Comparison of ENCODE assay signal across 11 cellular contexts in genomic region chr14:61498811-61499210, GRCh38.
DNase-seq lines count a peak whose midpoint lies in the region; ATAC-seq and TF ChIP-seq lines count a peak whose summit lies in the region.
"Had no signal": no experiment of that assay in that cellular context is flagged by ENCODE, and none has a peak within 500 bp of the region (broad histone marks: within the 10 kb centered on the region; RNA-seq: fewer than 3 reads in every experiment).

No MANE protein-coding gene starts in this region.

- H3K27ac Mint-ChIP-seq in activated CD4-positive, alpha-beta memory T cell treated with anti-CD3 and anti-CD28 coated beads for 36 hours = peak overlapping the region; percentile 98
- H3K27ac Mint-ChIP-seq in activated CD4-positive, alpha-beta memory T cell treated with anti-CD3 and anti-CD28 coated beads, Interleukin-2, amount 10 ng/mL, durations not matched to agents 7 days and 5 days = no peak overlapping the region
- H3K27ac Mint-ChIP-seq in activated CD8-positive, alpha-beta T cell treated with anti-CD3 and anti-CD28 coated beads, Interleukin-2, amount 10 ng/mL, durations not matched to agents 7 days and 5 days = peak overlapping the region; percentile 6

- peaks cover 34 to 46% of the 10 kb centered on the region in 2 donors for H3K4me1 ChIP-seq in thyroid gland
- H3K4me1 ChIP-seq: colonic mucosa had no signal

- H3K9me3 Mint-ChIP-seq in activated CD4-positive, alpha-beta memory T cell treated with anti-CD3 and anti-CD28 coated beads for 36 hours = no peaks in the 10 kb centered on the region
- H3K9me3 Mint-ChIP-seq in activated CD4-positive, alpha-beta memory T cell treated with anti-CD3 and anti-CD28 coated beads, Interleukin-2, amount 10 ng/mL, durations not matched to agents 7 days and 5 days = no peaks in the 10 kb centered on the region
- no peaks in the 10 kb centered on the region for H3K9me3 Mint-ChIP-seq in activated CD8-positive, alpha-beta T cell treated with anti-CD3 and anti-CD28 coated beads, Interleukin-2, amount 10 ng/mL, durations not matched to agents 7 days and 5 days (ENCODE audit: insufficient read depth)

- peak overlapping the region; percentile 38 to 88 (median 76) for H3K27ac ChIP-seq in thyroid gland
- H3K27ac ChIP-seq: colonic mucosa had no signal

- H3K9me3 ChIP-seq in thyroid gland = no peaks in the 10 kb centered on the region
- H3K9me3 ChIP-seq: colonic mucosa had no signal

- H3K27me3 ChIP-seq in thyroid gland = no peaks in the 10 kb centered on the region
- H3K27me3 ChIP-seq: colonic mucosa had no signal

- H3K4me3 Mint-ChIP-seq in activated CD4-positive, alpha-beta memory T cell treated with anti-CD3 and anti-CD28 coated beads for 36 hours = no peak overlapping the region
- no peak overlapping the region for H3K4me3 Mint-ChIP-seq in activated CD4-positive, alpha-beta memory T cell treated with anti-CD3 and anti-CD28 coated beads, Interleukin-2, amount 10 ng/mL, durations not matched to agents 7 days and 5 days
- H3K4me3 Mint-ChIP-seq in activated CD8-positive, alpha-beta T cell treated with anti-CD3 and anti-CD28 coated beads, Interleukin-2, amount 10 ng/mL, durations not matched to agents 7 days and 5 days = no peak overlapping the region

- 5 to 35% methylated on average over 6 of the region's 6 CpGs for WGBS in thyroid gland, 2 donors

- no peaks in the 10 kb centered on the region for H3K36me3 ChIP-seq in thyroid gland
- H3K36me3 ChIP-seq: colonic mucosa had no signal

- no peak for ATAC-seq in activated CD8-positive, alpha-beta T cell treated with anti-CD3 and anti-CD28 coated beads, Interleukin-2, amount 10 ng/mL, durations not matched to agents 7 days and 5 days
- no peak for ATAC-seq in GM18907 (IDR thresholded peaks at IDR 0.05; ENCODE audit: unreplicated experiment)

- TF ChIP-seq POLR2A in thyroid gland (IDR thresholded peaks at IDR 0.05) = no peak

- no peak overlapping the region for H3K4me3 ChIP-seq in thyroid gland (replicated peaks in 1 of 3)
- H3K4me3 ChIP-seq: colonic mucosa had no signal

- H3K4me1 Mint-ChIP-seq in activated CD4-positive, alpha-beta memory T cell treated with anti-CD3 and anti-CD28 coated beads for 36 hours (ENCODE audit: low read depth) = peaks cover 91% of the 10 kb centered on the region
- peaks cover 48% of the 10 kb centered on the region for H3K4me1 Mint-ChIP-seq in activated CD4-positive, alpha-beta memory T cell treated with anti-CD3 and anti-CD28 coated beads, Interleukin-2, amount 10 ng/mL, durations not matched to agents 7 days and 5 days
- H3K4me1 Mint-ChIP-seq in activated CD8-positive, alpha-beta T cell treated with anti-CD3 and anti-CD28 coated beads, Interleukin-2, amount 10 ng/mL, durations not matched to agents 7 days and 5 days (ENCODE audit: low read depth) = peaks cover 64% of the 10 kb centered on the region

- no peak for TF ChIP-seq CTCF in thyroid gland (IDR thresholded peaks at IDR 0.05)

- intact Hi-C loops in activated CD4-positive, alpha-beta memory T cell treated with anti-CD3 and anti-CD28 coated beads for 36 hours (cut with micrococcal nuclease) = no loop called here
- intact Hi-C loops in thyroid gland (cut with DNase I) = no loop called here

- H3K36me3 Mint-ChIP-seq in activated CD4-positive, alpha-beta memory T cell treated with anti-CD3 and anti-CD28 coated beads for 36 hours = peaks cover 37% of the 10 kb centered on the region
- H3K36me3 Mint-ChIP-seq in activated CD4-positive, alpha-beta memory T cell treated with anti-CD3 and anti-CD28 coated beads, Interleukin-2, amount 10 ng/mL, durations not matched to agents 7 days and 5 days (ENCODE audit: low read depth) = peaks cover 70% of the 10 kb centered on the region
- H3K36me3 Mint-ChIP-seq in activated CD8-positive, alpha-beta T cell treated with anti-CD3 and anti-CD28 coated beads, Interleukin-2, amount 10 ng/mL, durations not matched to agents 7 days and 5 days (ENCODE audit: low read depth) = peaks cover 87% of the 10 kb centered on the region

- POLR2A ChIA-PET in activated CD4-positive, alpha-beta memory T cell treated with anti-CD3 and anti-CD28 coated beads for 36 hours (lab: Charles Lee) = interaction anchor here (0.8 to 5.9 kb wide), 2 partner anchors 20 to 196 kb away, joined by 3 to 74 read pairs; partner anchors contain the start of gene HIF1A
- POLR2A ChIA-PET in activated CD4-positive, alpha-beta memory T cell treated with anti-CD3 and anti-CD28 coated beads, Interleukin-2, amount 10 ng/mL, durations not matched to agents 7 days and 5 days (lab: Charles Lee) = interaction anchor here (1.0 to 1.4 kb wide), 3 partner anchors 22 to 263 kb away, joined by 3 read pairs; partner anchors contain the start of genes HIF1A and SNAPC1
- POLR2A ChIA-PET in activated CD8-positive, alpha-beta T cell treated with anti-CD3 and anti-CD28 coated beads, Interleukin-2, amount 10 ng/mL, durations not matched to agents 7 days and 5 days (lab: Charles Lee) = no interaction called here

- CTCF ChIA-PET in activated CD4-positive, alpha-beta memory T cell treated with anti-CD3 and anti-CD28 coated beads for 36 hours (lab: Charles Lee) = interaction anchor here (0.6 to 2.0 kb wide), 5 partner anchors 9 to 338 kb away, joined by 3 to 13 read pairs (median 4); no protein-coding TSS in a partner anchor
- CTCF ChIA-PET in activated CD4-positive, alpha-beta memory T cell treated with anti-CD3 and anti-CD28 coated beads, Interleukin-2, amount 10 ng/mL, durations not matched to agents 7 days and 5 days (lab: Charles Lee) = no interaction called here
- CTCF ChIA-PET in activated CD8-positive, alpha-beta T cell treated with anti-CD3 and anti-CD28 coated beads, Interleukin-2, amount 10 ng/mL, durations not matched to agents 7 days and 5 days (lab: Charles Lee) = interaction anchor here (1.7 to 10.2 kb wide), 2 partner anchors 25 to 338 kb away, joined by 6 to 88 read pairs; no protein-coding TSS in a partner anchor

- no peaks in the 10 kb centered on the region for H3K27me3 Mint-ChIP-seq in activated CD4-positive, alpha-beta memory T cell treated with anti-CD3 and anti-CD28 coated beads for 36 hours
- H3K27me3 Mint-ChIP-seq in activated CD4-positive, alpha-beta memory T cell treated with anti-CD3 and anti-CD28 coated beads, Interleukin-2, amount 10 ng/mL, durations not matched to agents 7 days and 5 days = no peaks in the 10 kb centered on the region
- H3K27me3 Mint-ChIP-seq in activated CD8-positive, alpha-beta T cell treated with anti-CD3 and anti-CD28 coated beads, Interleukin-2, amount 10 ng/mL, durations not matched to agents 7 days and 5 days (ENCODE audit: low read depth) = no peaks in the 10 kb centered on the region

- no peak for DNase-seq in activated CD4-positive, alpha-beta memory T cell treated with anti-CD3 and anti-CD28 coated beads for 36 hours
- no peak for DNase-seq in activated CD4-positive, alpha-beta memory T cell treated with anti-CD3 and anti-CD28 coated beads, Interleukin-2, amount 10 ng/mL, durations not matched to agents 7 days and 5 days
- no peak for DNase-seq in activated CD8-positive, alpha-beta T cell treated with anti-CD3 and anti-CD28 coated beads, Interleukin-2, amount 10 ng/mL, durations not matched to agents 7 days and 5 days
- DNase-seq in hepatic stellate cell (ENCODE audit: low spot score) (peak; percentile 41), thyroid gland (peak in 1 of 2 donors; percentile 52), UCSD-AML1 (lab: John Stamatoyannopoulos, UW; ENCODE audit: unreplicated experiment) (no peak)
- no peak for DNase-seq in activated effector memory CD4-positive, alpha-beta T cell treated with Interleukin-2 at 50 U/mL for 16 hours
- DNase-seq: colonic mucosa; NCI-H1694; stimulated activated CD4-positive, alpha-beta T cell treated with anti-CD3 and anti-CD28 coated beads, Interleukin-2, amount 100 ng/mL, for 48 hours had no signal
